ENCODE assay signal across 22 cellular contexts in the genomic region with DNA sequence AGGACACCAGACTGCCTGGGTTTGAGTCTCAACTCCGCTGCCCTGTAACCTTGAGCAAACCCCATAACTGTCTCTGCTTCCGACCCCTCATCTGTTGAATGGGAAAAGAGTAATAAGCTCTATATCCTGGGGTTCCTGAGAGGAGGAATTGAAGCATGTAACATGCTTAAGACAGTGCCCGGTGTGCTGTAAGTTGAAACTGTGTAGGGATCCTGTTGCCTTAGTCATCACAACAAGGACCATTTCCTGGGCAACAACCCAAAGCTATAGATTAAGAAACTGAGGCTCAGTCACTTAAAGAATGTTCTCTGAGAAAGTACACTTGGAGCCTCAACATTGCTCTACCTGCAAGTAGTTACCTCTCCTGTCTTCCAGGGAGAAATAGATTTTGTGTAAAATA. TPM values are rescaled to one million over a fixed set of nuclear protein-coding genes. Genes with fewer than 3 reads are reported as not detected.
"Had no signal": no experiment of that assay in that cellular context is flagged by ENCODE, and none has a peak within 500 bp of the region (broad histone marks: within the 10 kb centered on the region; RNA-seq: fewer than 3 reads in every experiment).

No MANE protein-coding gene starts in this region.

- ATAC-seq: activated CD4-positive, alpha-beta T cell treated with anti-CD3 and anti-CD28 coated beads for 36 hours; activated naive CD4-positive, alpha-beta T cell treated with anti-CD3 and anti-CD28 coated beads, Interleukin-2, amount 50 U/mL, for 72 hours; left ventricle myocardium superior; natural killer cell; stimulated activated naive CD8-positive, alpha-beta T cell treated with anti-CD3 and anti-CD28 coated beads, Interleukin-15, amount 100 ng/mL, for 72 hours had no signal

- H3K27me3 Mint-ChIP-seq: activated B cell treated with CpG ODN at 0.5 μM for 24 hours had no signal

- DNase-seq: activated B cell treated with CpG ODN at 0.5 μM for 24 hours; activated CD4-positive, alpha-beta memory T cell treated with anti-CD3 and anti-CD28 coated beads for 36 hours; activated CD4-positive, alpha-beta T cell treated with anti-CD3 and anti-CD28 coated beads for 36 hours; activated T-cell treated with anti-CD3 and anti-CD28 coated beads, Interleukin-2, amount 50 U/mL, for 1 hour; amniotic stem cell; cerebellar nuclear complex; cortex of kidney; foreskin fibroblast; immature natural killer cell; left ventricle myocardium superior; mammary epithelial cell; midbrain; natural killer cell; stimulated activated CD4-positive, alpha-beta T cell treated with anti-CD3 and anti-CD28 coated beads, Interleukin-12 subunit alpha, Interleukin-12 subunit beta, amount 100 ng/mL, for 4 hours; stimulated activated CD4-positive, alpha-beta T cell treated with anti-CD3 and anti-CD28 coated beads, Interleukin-4, amount 100 ng/mL, for 4 hours; stimulated activated naive CD8-positive, alpha-beta T cell treated with anti-CD3 and anti-CD28 coated beads, Interleukin-15, amount 100 ng/mL, for 72 hours; T1000; tibial artery had no signal

- H3K4me1 ChIP-seq: prostate gland had no signal

- H3K36me3 Mint-ChIP-seq: activated CD4-positive, alpha-beta memory T cell treated with anti-CD3 and anti-CD28 coated beads for 36 hours; activated naive CD4-positive, alpha-beta T cell treated with anti-CD3 and anti-CD28 coated beads, Interleukin-2, amount 50 U/mL, for 72 hours; immature natural killer cell; natural killer cell had no signal

- H3K27ac Mint-ChIP-seq: activated B cell treated with CpG ODN at 0.5 μM for 24 hours; activated CD4-positive, alpha-beta memory T cell treated with anti-CD3 and anti-CD28 coated beads for 36 hours; activated CD4-positive, alpha-beta T cell treated with anti-CD3 and anti-CD28 coated beads for 36 hours; activated naive CD4-positive, alpha-beta T cell treated with anti-CD3 and anti-CD28 coated beads, Interleukin-2, amount 50 U/mL, for 72 hours; immature natural killer cell; natural killer cell had no signal

- H3K4me3 Mint-ChIP-seq: activated B cell treated with CpG ODN at 0.5 μM for 24 hours; activated CD4-positive, alpha-beta memory T cell treated with anti-CD3 and anti-CD28 coated beads for 36 hours; activated CD4-positive, alpha-beta T cell treated with anti-CD3 and anti-CD28 coated beads for 36 hours; immature natural killer cell; natural killer cell; stimulated activated naive CD8-positive, alpha-beta T cell treated with anti-CD3 and anti-CD28 coated beads, Interleukin-15, amount 100 ng/mL, for 72 hours had no signal

- H3K4me3 ChIP-seq: prostate gland, right atrium auricular region, tibial artery had no signal

- H3K27me3 ChIP-seq: right atrium auricular region, tibial artery had no signal

- H3K27ac ChIP-seq: prostate gland, right atrium auricular region, tibial artery had no signal

- H3K9me3 Mint-ChIP-seq: activated B cell treated with CpG ODN at 0.5 μM for 24 hours; activated CD4-positive, alpha-beta memory T cell treated with anti-CD3 and anti-CD28 coated beads for 36 hours; immature natural killer cell; natural killer cell had no signal

- H3K9me3 ChIP-seq: prostate gland, right atrium auricular region, tibial artery had no signal

- H3K36me3 ChIP-seq: prostate gland, right atrium auricular region, tibial artery had no signal

RNA-seq across cellular contexts. Expression of gene CDH13, which starts 23.0 kb away (rescaled TPM):
- total RNA-seq: activated B cell treated with CpG ODN at 0.5 μM for 24 hours; activated CD4-positive, alpha-beta memory T cell treated with anti-CD3 and anti-CD28 coated beads for 36 hours; activated CD4-positive, alpha-beta T cell treated with anti-CD3 and anti-CD28 coated beads for 36 hours; activated naive CD4-positive, alpha-beta T cell treated with anti-CD3 and anti-CD28 coated beads, Interleukin-2, amount 50 U/mL, for 72 hours; natural killer cell; T-helper 1 cell treated with Interleukin-12 subunit alpha and Interleukin-12 subunit beta and Interleukin-4 antibody, amounts not matched to agents 30 ng/mL and 1 ng/mL, for 36 hours had no signal
- polyA plus RNA-seq: immature natural killer cell had no signal
